In genomic region chr5:122390107-122390506, GRCh38 we compare ENCODE assay signal across 19 cellular contexts.
"Had no signal": no experiment of that assay in that cellular context is flagged by ENCODE, and none has a peak within 500 bp of the region (broad histone marks: within the 10 kb centered on the region; RNA-seq: fewer than 3 reads in every experiment).

No MANE protein-coding gene starts in this region.

- H3K4me3 ChIP-seq: gastrocnemius medialis, spleen, thoracic aorta had no signal

- H3K9me3 ChIP-seq: gastrocnemius medialis, spleen, thoracic aorta had no signal

- H3K4me1 ChIP-seq: gastrocnemius medialis, spleen had no signal

- ATAC-seq: activated naive CD8-positive, alpha-beta T cell treated with anti-CD3 and anti-CD28 coated beads, Interleukin-2, amount 50 U/mL, for 24 hours; gastrocnemius medialis; naive thymus-derived CD8-positive, alpha-beta T cell; stimulated activated naive B cell treated with anti-CD40 and anti-IgM and Interleukin-4, amounts not matched to agents 10 μg/mL and 1 μg/mL and 100 μg/mL, for 72 hours had no signal

- H3K27me3 ChIP-seq: gastrocnemius medialis, spleen had no signal

- DNase-seq: activated CD4-positive, CD25-positive, alpha-beta regulatory T cell treated with anti-CD3 and anti-CD28 coated beads, Interleukin-2, amount 50 U/mL, for 72 hours; activated CD8-positive, alpha-beta memory T cell treated with anti-CD3 and anti-CD28 coated beads for 24 hours; activated CD8-positive, alpha-beta memory T cell treated with anti-CD3 and anti-CD28 coated beads, Interleukin-2, amount 50 U/mL, for 48 hours; activated effector memory CD4-positive, alpha-beta T cell treated with Interleukin-2 at 50 U/mL for 16 hours; activated naive CD4-positive, alpha-beta T cell treated with anti-CD3 and anti-CD28 coated beads, Interleukin-2, amount 10 ng/mL, durations not matched to agents 7 days and 5 days; activated naive CD8-positive, alpha-beta T cell treated with anti-CD3 and anti-CD28 coated beads, Interleukin-2, amount 50 U/mL, for 24 hours; activated T-cell treated with anti-CD3 and anti-CD28 coated beads, Interleukin-2, amount 50 U/mL, for 48 hours; aorta; cerebellar nuclear complex; cortex of kidney; erythroblast; gastrocnemius medialis; immature natural killer cell; kidney glomerular epithelial cell; mesenchymal stem cell; naive thymus-derived CD8-positive, alpha-beta T cell; spleen; stimulated activated naive B cell treated with anti-CD40 and anti-IgM and Interleukin-4, amounts not matched to agents 10 μg/mL and 1 μg/mL and 100 μg/mL, for 72 hours had no signal

- H3K36me3 ChIP-seq: gastrocnemius medialis, spleen, thoracic aorta had no signal

- H3K27ac ChIP-seq: gastrocnemius medialis, spleen, thoracic aorta had no signal
